ENCODE assay signal across 2 cellular contexts in the genomic region with DNA sequence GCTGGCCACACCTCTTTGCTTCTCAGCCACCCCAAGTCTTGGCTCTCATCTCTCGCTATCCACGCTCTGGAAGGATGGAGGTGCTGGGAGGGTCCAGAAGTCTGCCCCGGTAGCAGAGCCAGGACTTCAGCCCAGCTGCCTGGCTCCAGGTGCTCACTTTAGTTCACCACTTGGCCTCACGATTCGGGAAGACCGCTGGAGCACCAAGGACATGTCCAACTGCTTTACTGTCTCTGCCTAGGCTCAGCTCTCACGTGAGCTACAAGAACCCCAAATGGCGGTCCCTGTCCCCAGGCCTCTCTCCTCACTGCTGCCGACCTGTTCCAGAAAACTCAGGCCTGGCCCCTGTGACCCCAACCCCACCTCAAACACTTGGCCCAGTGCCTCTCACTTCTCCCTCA.
TF ChIP-seq lines count a peak whose summit lies in the region.

No MANE protein-coding gene starts in this region.

TF ChIP-seq in SK-N-SH, 30 proteins besides CTCF, POLR2A, EP300 and RAD21:
- no peak for TF ChIP-seq GATA2 (CRISPR knock-in tag; IDR thresholded peaks at IDR 0.05)
- no peak for TF ChIP-seq FOXJ3 (CRISPR knock-in tag; IDR thresholded peaks at IDR 0.05)
- TF ChIP-seq FOXM1 (IDR thresholded peaks at IDR 0.05; ENCODE audit: low read depth), result no peak
- TF ChIP-seq, protein P1, sequence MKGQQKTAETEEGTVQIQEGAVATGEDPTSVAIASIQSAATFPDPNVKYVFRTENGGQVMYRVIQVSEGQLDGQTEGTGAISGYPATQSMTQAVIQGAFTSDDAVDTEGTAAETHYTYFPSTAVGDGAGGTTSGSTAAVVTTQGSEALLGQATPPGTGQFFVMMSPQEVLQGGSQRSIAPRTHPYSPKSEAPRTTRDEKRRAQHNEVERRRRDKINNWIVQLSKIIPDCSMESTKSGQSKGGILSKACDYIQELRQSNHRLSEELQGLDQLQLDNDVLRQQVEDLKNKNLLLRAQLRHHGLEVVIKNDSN (IDR thresholded peaks at IDR 0.05; ENCODE audit: borderline replicate concordance, low read depth), result no peak
- TF ChIP-seq CHD2 (IDR thresholded peaks at IDR 0.05; ENCODE audit: low read length, partially characterized antibody), result no peak
- TF ChIP-seq, protein P2, sequence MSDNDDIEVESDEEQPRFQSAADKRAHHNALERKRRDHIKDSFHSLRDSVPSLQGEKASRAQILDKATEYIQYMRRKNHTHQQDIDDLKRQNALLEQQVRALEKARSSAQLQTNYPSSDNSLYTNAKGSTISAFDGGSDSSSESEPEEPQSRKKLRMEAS (IDR thresholded peaks at IDR 0.05; ENCODE audit: low read depth), result no peak
- no peak for TF ChIP-seq EZH2phosphoT487 (IDR thresholded peaks at IDR 0.05; ENCODE audit: borderline replicate concordance, low read depth)
- TF ChIP-seq NFIC (IDR thresholded peaks at IDR 0.05; ENCODE audit: borderline replicate concordance), result no peak
- TF ChIP-seq, protein P3, sequence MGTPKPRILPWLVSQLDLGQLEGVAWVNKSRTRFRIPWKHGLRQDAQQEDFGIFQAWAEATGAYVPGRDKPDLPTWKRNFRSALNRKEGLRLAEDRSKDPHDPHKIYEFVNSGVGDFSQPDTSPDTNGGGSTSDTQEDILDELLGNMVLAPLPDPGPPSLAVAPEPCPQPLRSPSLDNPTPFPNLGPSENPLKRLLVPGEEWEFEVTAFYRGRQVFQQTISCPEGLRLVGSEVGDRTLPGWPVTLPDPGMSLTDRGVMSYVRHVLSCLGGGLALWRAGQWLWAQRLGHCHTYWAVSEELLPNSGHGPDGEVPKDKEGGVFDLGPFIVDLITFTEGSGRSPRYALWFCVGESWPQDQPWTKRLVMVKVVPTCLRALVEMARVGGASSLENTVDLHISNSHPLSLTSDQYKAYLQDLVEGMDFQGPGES (IDR thresholded peaks at IDR 0.05; ENCODE audit: low read depth, low read length), result no peak
- TF ChIP-seq NRF1 (IDR thresholded peaks at IDR 0.05; ENCODE audit: low read depth, low read length), result no peak
- TF ChIP-seq, protein P4, sequence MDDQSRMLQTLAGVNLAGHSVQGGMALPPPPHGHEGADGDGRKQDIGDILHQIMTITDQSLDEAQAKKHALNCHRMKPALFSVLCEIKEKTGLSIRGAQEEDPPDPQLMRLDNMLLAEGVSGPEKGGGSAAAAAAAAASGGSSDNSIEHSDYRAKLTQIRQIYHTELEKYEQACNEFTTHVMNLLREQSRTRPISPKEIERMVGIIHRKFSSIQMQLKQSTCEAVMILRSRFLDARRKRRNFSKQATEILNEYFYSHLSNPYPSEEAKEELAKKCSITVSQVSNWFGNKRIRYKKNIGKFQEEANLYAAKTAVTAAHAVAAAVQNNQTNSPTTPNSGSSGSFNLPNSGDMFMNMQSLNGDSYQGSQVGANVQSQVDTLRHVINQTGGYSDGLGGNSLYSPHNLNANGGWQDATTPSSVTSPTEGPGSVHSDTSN (IDR thresholded peaks at IDR 0.05), result no peak

TF ChIP-seq in SK-N-SH treated with all-trans-retinoic acid at 6 μM for 48 hours, 23 proteins besides CTCF, POLR2A, EP300 and RAD21:
- no peak for TF ChIP-seq TCF4 (CRISPR knock-in tag; IDR thresholded peaks at IDR 0.05; ENCODE audit: borderline replicate concordance)
- TF ChIP-seq, protein P5, sequence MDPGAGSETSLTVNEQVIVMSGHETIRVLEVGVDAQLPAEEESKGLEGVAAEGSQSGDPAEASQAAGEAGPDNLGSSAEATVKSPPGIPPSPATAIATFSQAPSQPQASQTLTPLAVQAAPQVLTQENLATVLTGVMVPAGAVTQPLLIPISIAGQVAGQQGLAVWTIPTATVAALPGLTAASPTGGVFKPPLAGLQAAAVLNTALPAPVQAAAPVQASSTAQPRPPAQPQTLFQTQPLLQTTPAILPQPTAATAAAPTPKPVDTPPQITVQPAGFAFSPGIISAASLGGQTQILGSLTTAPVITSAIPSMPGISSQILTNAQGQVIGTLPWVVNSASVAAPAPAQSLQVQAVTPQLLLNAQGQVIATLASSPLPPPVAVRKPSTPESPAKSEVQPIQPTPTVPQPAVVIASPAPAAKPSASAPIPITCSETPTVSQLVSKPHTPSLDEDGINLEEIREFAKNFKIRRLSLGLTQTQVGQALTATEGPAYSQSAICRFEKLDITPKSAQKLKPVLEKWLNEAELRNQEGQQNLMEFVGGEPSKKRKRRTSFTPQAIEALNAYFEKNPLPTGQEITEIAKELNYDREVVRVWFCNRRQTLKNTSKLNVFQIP (CRISPR knock-in tag; IDR thresholded peaks at IDR 0.05; ENCODE audit: borderline replicate concordance, low read depth), result no peak
- TF ChIP-seq GLIS3 (CRISPR knock-in tag; IDR thresholded peaks at IDR 0.05), result no peak
- TF ChIP-seq RARB (CRISPR knock-in tag; IDR thresholded peaks at IDR 0.05), result no peak
- TF ChIP-seq CSDC2 (CRISPR knock-in tag; IDR thresholded peaks at IDR 0.05), result no peak
- no peak for TF ChIP-seq ARNTL (CRISPR knock-in tag; IDR thresholded peaks at IDR 0.05; ENCODE audit: borderline replicate concordance, low read depth)
- no peak for TF ChIP-seq PPARA (CRISPR knock-in tag; IDR thresholded peaks at IDR 0.05; ENCODE audit: borderline replicate concordance)
- TF ChIP-seq, protein P6, sequence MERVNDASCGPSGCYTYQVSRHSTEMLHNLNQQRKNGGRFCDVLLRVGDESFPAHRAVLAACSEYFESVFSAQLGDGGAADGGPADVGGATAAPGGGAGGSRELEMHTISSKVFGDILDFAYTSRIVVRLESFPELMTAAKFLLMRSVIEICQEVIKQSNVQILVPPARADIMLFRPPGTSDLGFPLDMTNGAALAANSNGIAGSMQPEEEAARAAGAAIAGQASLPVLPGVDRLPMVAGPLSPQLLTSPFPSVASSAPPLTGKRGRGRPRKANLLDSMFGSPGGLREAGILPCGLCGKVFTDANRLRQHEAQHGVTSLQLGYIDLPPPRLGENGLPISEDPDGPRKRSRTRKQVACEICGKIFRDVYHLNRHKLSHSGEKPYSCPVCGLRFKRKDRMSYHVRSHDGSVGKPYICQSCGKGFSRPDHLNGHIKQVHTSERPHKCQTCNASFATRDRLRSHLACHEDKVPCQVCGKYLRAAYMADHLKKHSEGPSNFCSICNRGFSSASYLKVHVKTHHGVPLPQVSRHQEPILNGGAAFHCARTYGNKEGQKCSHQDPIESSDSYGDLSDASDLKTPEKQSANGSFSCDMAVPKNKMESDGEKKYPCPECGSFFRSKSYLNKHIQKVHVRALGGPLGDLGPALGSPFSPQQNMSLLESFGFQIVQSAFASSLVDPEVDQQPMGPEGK (CRISPR knock-in tag; IDR thresholded peaks at IDR 0.05; ENCODE audit: borderline replicate concordance), result no peak
- no peak for TF ChIP-seq ESRRG (CRISPR knock-in tag; IDR thresholded peaks at IDR 0.05)
- TF ChIP-seq BACH2 (CRISPR knock-in tag; IDR thresholded peaks at IDR 0.05; ENCODE audit: borderline replicate concordance), result no peak
- TF ChIP-seq TOX (CRISPR knock-in tag; IDR thresholded peaks at IDR 0.05; ENCODE audit: borderline replicate concordance), result no peak
- TF ChIP-seq OSR1 (CRISPR knock-in tag; IDR thresholded peaks at IDR 0.05), result no peak
- TF ChIP-seq, protein P7, sequence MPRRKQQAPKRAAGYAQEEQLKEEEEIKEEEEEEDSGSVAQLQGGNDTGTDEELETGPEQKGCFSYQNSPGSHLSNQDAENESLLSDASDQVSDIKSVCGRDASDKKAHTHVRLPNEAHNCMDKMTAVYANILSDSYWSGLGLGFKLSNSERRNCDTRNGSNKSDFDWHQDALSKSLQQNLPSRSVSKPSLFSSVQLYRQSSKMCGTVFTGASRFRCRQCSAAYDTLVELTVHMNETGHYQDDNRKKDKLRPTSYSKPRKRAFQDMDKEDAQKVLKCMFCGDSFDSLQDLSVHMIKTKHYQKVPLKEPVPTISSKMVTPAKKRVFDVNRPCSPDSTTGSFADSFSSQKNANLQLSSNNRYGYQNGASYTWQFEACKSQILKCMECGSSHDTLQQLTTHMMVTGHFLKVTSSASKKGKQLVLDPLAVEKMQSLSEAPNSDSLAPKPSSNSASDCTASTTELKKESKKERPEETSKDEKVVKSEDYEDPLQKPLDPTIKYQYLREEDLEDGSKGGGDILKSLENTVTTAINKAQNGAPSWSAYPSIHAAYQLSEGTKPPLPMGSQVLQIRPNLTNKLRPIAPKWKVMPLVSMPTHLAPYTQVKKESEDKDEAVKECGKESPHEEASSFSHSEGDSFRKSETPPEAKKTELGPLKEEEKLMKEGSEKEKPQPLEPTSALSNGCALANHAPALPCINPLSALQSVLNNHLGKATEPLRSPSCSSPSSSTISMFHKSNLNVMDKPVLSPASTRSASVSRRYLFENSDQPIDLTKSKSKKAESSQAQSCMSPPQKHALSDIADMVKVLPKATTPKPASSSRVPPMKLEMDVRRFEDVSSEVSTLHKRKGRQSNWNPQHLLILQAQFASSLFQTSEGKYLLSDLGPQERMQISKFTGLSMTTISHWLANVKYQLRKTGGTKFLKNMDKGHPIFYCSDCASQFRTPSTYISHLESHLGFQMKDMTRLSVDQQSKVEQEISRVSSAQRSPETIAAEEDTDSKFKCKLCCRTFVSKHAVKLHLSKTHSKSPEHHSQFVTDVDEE (CRISPR knock-in tag; IDR thresholded peaks at IDR 0.05), result no peak
- TF ChIP-seq ZFP30 (CRISPR knock-in tag; IDR thresholded peaks at IDR 0.05), result no peak
- no peak for TF ChIP-seq ZFP3 (CRISPR knock-in tag; IDR thresholded peaks at IDR 0.05)
- no peak for TF ChIP-seq ZC3H10 (CRISPR knock-in tag; IDR thresholded peaks at IDR 0.05)
- no peak for TF ChIP-seq ZNF565 (CRISPR knock-in tag; conservative IDR thresholded peaks at IDR 0.05; ENCODE audit: low read depth)
